Comparison of ENCODE assay signal across 10 cellular contexts in genomic region chr6:97978855-97979271, GRCh38.
DNase-seq lines count a peak whose midpoint lies in the region; ATAC-seq and TF ChIP-seq lines count a peak whose summit lies in the region.
"Had no signal": no experiment of that assay in that cellular context is flagged by ENCODE, and none has a peak within 500 bp of the region (broad histone marks: within the 10 kb centered on the region; RNA-seq: fewer than 3 reads in every experiment).

No MANE protein-coding gene starts in this region.

- CTCF ChIA-PET in PC-3 (lab: Charles Lee) = no interaction called here

- H3K79me2 ChIP-seq in PC-3 (ENCODE audit: low read length) (no peaks in the 10 kb centered on the region), hepatocyte (no peaks in the 10 kb centered on the region)

- H2AFZ ChIP-seq in PC-3 (ENCODE audit: low read length) = peak overlapping the region; percentile 68
- no peak overlapping the region for H2AFZ ChIP-seq in hepatocyte

- no peaks in the 10 kb centered on the region for H3K9me3 ChIP-seq in PC-3 (ENCODE audit: low read length)
- no peaks in the 10 kb centered on the region for H3K9me3 ChIP-seq in hepatocyte (ENCODE audit: low read depth)

- 85% methylated on average over 15 of the region's 15 CpGs for WGBS in hepatocyte (ENCODE audit: low lambda C conversion rate, missing lambda C conversion rate)

- no peaks in the 10 kb centered on the region for H3K4me1 ChIP-seq in PC-3 (ENCODE audit: insufficient read depth, low read length)
- no peaks in the 10 kb centered on the region for H3K4me1 ChIP-seq in hepatocyte (ENCODE audit: insufficient read depth)

- H4K20me1 ChIP-seq in PC-3 (ENCODE audit: low read length) (no peaks in the 10 kb centered on the region), hepatocyte (ENCODE audit: insufficient read depth, poor library complexity, severe bottlenecking) (no peaks in the 10 kb centered on the region)

- peak; percentile 76 for ATAC-seq in PC-3
- ATAC-seq: activated naive CD4-positive, alpha-beta T cell treated with anti-CD3 and anti-CD28 coated beads, Interleukin-2, amount 50 U/mL, for 72 hours had no signal

- H3K27me3 ChIP-seq in H7 (ENCODE audit: control insufficient read depth, insufficient read depth, low read length) (no peaks in the 10 kb centered on the region), PC-3 (ENCODE audit: low read length) (peaks cover 8% of the 10 kb centered on the region; the same call in 1 of the 2 replicates), hepatocyte (no peaks in the 10 kb centered on the region)

- DNase-seq in AG20443 (ENCODE audit: low spot score) (peak; percentile 5), H7 (no peak), PC-3 (peak; percentile 54), hepatocyte (ENCODE audit: low spot score) (peak; percentile 6), SW 1271 (lab: John Stamatoyannopoulos, UW) (no peak), activated gamma-delta T cell treated with Interleukin-2 at 50 U/mL for 16 hours (no peak)
- DNase-seq in stimulated activated CD4-positive, alpha-beta T cell treated with anti-CD3 and anti-CD28 coated beads, Interleukin-1b, Interleukin-23, amount 100 ng/mL, for 48 hours = no peak
- no peak for DNase-seq in activated CD8-positive, alpha-beta memory T cell treated with anti-CD3 and anti-CD28 coated beads, Interleukin-2, amount 50 U/mL, for 48 hours
- DNase-seq: stimulated activated CD4-positive, alpha-beta T cell treated with anti-CD3 and anti-CD28 coated beads, Interleukin-4, amount 100 ng/mL, for 4 hours had no signal

- BruUV-seq in PC-3 (replicated peaks; lab: Mats Ljungman, UMichigan) = no TSS peak

- H3K4me2 ChIP-seq in PC-3 (ENCODE audit: low read length) = peak overlapping the region; percentile 71
- H3K4me2 ChIP-seq in hepatocyte = no peak overlapping the region

- intact Hi-C loops in PC-3 (cut with micrococcal nuclease) = no loop called here

- H3K4me3 ChIP-seq in H7 (ENCODE audit: insufficient read depth, low read depth, low read length) = peak overlapping the region; percentile 33; the same call in 1 of the 2 replicates
- H3K4me3 ChIP-seq in PC-3 (ENCODE audit: low read length) = peak overlapping the region; percentile 49
- no peak overlapping the region for H3K4me3 ChIP-seq in hepatocyte

- H3K27ac ChIP-seq in PC-3 (ENCODE audit: low read length) = no peak overlapping the region
- no peak overlapping the region for H3K27ac ChIP-seq in hepatocyte

- H3K9me2 ChIP-seq in PC-3 (replicated peaks; ENCODE audit: low read length) (no peaks in the 10 kb centered on the region), hepatocyte (replicated peaks; ENCODE audit: insufficient read depth) (no peaks in the 10 kb centered on the region)

- H3K36me3 ChIP-seq in H7 (replicated peaks; ENCODE audit: control insufficient read depth, insufficient read depth, low read length) (no peaks in the 10 kb centered on the region), PC-3 (ENCODE audit: low read depth, low read length) (no peaks in the 10 kb centered on the region), hepatocyte (replicated peaks; ENCODE audit: insufficient read depth, low read depth) (no peaks in the 10 kb centered on the region)

- TF ChIP-seq CTCF in PC-3 (conservative IDR thresholded peaks at IDR 0.05; ENCODE audit: low read depth, low read length) = peak; percentile 64
- no peak for TF ChIP-seq CTCF in hepatocyte (IDR thresholded peaks at IDR 0.05; ENCODE audit: poor library complexity)

- no peaks in the 10 kb centered on the region for H3F3A ChIP-seq in PC-3 (ENCODE audit: low read length, unreplicated experiment)

- POLR2A ChIA-PET in PC-3 (lab: Charles Lee; ENCODE audit: unreplicated experiment) = no interaction called here

- no peak overlapping the region for H3K9ac ChIP-seq in PC-3 (ENCODE audit: low read length)

Comparison
In these comparisons a context has a peak if more than half of its experiments do, and no peak if none do; other contexts are left out.
1. DNase-seq: peak in AG20443 (single experiment), PC-3 (single experiment) and hepatocyte (single experiment); none in H7 (single experiment), stimulated activated CD4-positive, alpha-beta T cell treated with anti-CD3 and anti-CD28 coated beads, Interleukin-1b, Interleukin-23, amount 100 ng/mL, for 48 hours (single experiment), SW 1271 (0 of 2), activated gamma-delta T cell treated with Interleukin-2 at 50 U/mL for 16 hours (single experiment) and activated CD8-positive, alpha-beta memory T cell treated with anti-CD3 and anti-CD28 coated beads, Interleukin-2, amount 50 U/mL, for 48 hours (single experiment).